In the genomic region with DNA sequence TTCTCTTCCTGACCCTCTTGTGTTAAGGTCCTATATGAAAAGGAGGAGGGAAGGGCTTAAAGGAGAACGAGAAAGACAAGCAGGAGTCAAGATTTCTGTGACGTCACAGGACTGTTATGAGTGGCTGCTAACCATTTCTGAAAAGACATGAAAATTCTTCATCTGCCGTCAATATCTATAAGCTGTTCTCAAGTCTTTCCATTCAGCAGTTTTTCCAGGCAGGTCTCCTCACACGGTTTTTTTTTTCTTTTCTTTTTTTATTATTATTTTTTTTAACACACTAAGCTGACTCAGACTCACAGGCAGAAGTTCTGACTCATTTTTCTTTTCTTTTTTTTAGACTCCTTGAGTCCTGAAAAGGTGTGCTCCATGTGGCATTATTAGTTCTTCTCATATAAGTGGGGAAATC, we compare ENCODE assay signal across 1 cellular context.
TF ChIP-seq lines count a peak whose summit lies in the region.

No MANE protein-coding gene starts in this region.

TF ChIP-seq in endothelial cell of umbilical vein, 7 proteins besides CTCF, POLR2A, EP300 and RAD21 (continued from another document):
- TF ChIP-seq FOS (IDR thresholded peaks at IDR 0.05; ENCODE audit: borderline replicate concordance, insufficient read depth, low read length) = peak; percentile 72
